ENCODE assay signal across 3 cellular contexts in genomic region chr5:170765868-170766267, GRCh38. TPM values are rescaled to one million over a fixed set of nuclear protein-coding genes. Genes with fewer than 3 reads are reported as not detected.
"Had no signal": no experiment of that assay in that cellular context is flagged by ENCODE, and none has a peak within 500 bp of the region (broad histone marks: within the 10 kb centered on the region; RNA-seq: fewer than 3 reads in every experiment).

No MANE protein-coding gene starts in this region.

RNA-seq across cellular contexts. Expression of gene GABRP, which starts 17.7 kb away (rescaled TPM):
- total RNA-seq: H4, IMR-90, K562 had no signal
- polyA plus RNA-seq: IMR-90, K562 had no signal
